In genomic region chr7:118657391-118658005, GRCh38 we compare ENCODE assay signal across 13 cellular contexts.
DNase-seq lines count a peak whose midpoint lies in the region; ATAC-seq and TF ChIP-seq lines count a peak whose summit lies in the region.
"Had no signal": no experiment of that assay in that cellular context is flagged by ENCODE, and none has a peak within 500 bp of the region (broad histone marks: within the 10 kb centered on the region; RNA-seq: fewer than 3 reads in every experiment).

No MANE protein-coding gene starts in this region.

- intact Hi-C loops in sciatic nerve (cut with DNase I): no loop called here

- H3K9ac ChIP-seq in OCI-LY1 (ENCODE audit: low read length): no peak overlapping the region
- H3K9ac ChIP-seq: BLaER1 had no signal

- ATAC-seq in GM18508 (IDR thresholded peaks at IDR 0.05; ENCODE audit: insufficient read depth, unreplicated experiment) (peak; percentile 79), GM21360 (IDR thresholded peaks at IDR 0.05; ENCODE audit: unreplicated experiment) (peak; percentile 91), HG03045 (IDR thresholded peaks at IDR 0.05; ENCODE audit: unreplicated experiment) (peak; percentile 74), sciatic nerve (no peak)

- TF ChIP-seq CTCF in OCI-LY1 (IDR thresholded peaks at IDR 0.05; ENCODE audit: low read length) (no peak), mesothelial cell of epicardium (IDR thresholded peaks at IDR 0.05; ENCODE audit: unreplicated experiment) (no peak)

- no peaks in the 10 kb centered on the region for H3F3A ChIP-seq in OCI-LY1 (ENCODE audit: insufficient read depth, low read length)

- no peaks in the 10 kb centered on the region for H3K9me3 Mint-ChIP-seq in mesothelial cell of epicardium

- no peaks in the 10 kb centered on the region for H3K9me2 ChIP-seq in OCI-LY1 (ENCODE audit: low read depth, low read length)

- H3K4me3 ChIP-seq in OCI-LY1 (ENCODE audit: low read depth, low read length, poor library complexity, severe bottlenecking): no peak overlapping the region
- H3K4me3 ChIP-seq: BLaER1 had no signal

- no peaks in the 10 kb centered on the region for H4K20me1 ChIP-seq in OCI-LY1 (ENCODE audit: insufficient read depth, low read length)
- H4K20me1 ChIP-seq: BLaER1 had no signal

- no peaks in the 10 kb centered on the region for H3K36me3 ChIP-seq in OCI-LY1 (ENCODE audit: insufficient read depth, low read length)
- H3K36me3 ChIP-seq: BLaER1 had no signal

- peak overlapping the region; percentile 38; the same call in 1 of the 2 replicates for H2AFZ ChIP-seq in OCI-LY1 (ENCODE audit: low read length)

- H3K4me2 ChIP-seq in OCI-LY1 (ENCODE audit: low read length): peak overlapping the region; percentile 5
- H3K4me2 ChIP-seq: BLaER1 had no signal

- peaks cover 6% of the 10 kb centered on the region for H3K4me1 Mint-ChIP-seq in mesothelial cell of epicardium

- peaks cover 17% of the 10 kb centered on the region for H3K4me1 ChIP-seq in OCI-LY1 (ENCODE audit: insufficient read depth, low read length, severe bottlenecking)
- H3K4me1 ChIP-seq: BLaER1 had no signal

- peak overlapping the region; percentile 37 for H3K27ac ChIP-seq in OCI-LY1 (ENCODE audit: low read depth, low read length, poor library complexity, severe bottlenecking)
- H3K27ac ChIP-seq: BLaER1 had no signal

- no peaks in the 10 kb centered on the region for H3K27me3 ChIP-seq in OCI-LY1 (ENCODE audit: insufficient read depth, low read length)
- H3K27me3 ChIP-seq: BLaER1 had no signal

- no peak overlapping the region for H3K4me3 Mint-ChIP-seq in mesothelial cell of epicardium

- DNase-seq in mesothelial cell of epicardium (ENCODE audit: low spot score in 2 of 2, unreplicated experiment in 2 of 2) (no peak), sciatic nerve (ENCODE audit: low spot score) (no peak), retina (no peak), NCI-H1436 (lab: John Stamatoyannopoulos, UW) (no peak)
- DNase-seq: activated T-cell treated with anti-CD3 and anti-CD28 coated beads, Interleukin-2, amount 50 U/mL, for 48 hours; kidney glomerular epithelial cell; NCI-H1048; stimulated activated CD4-positive, alpha-beta T cell treated with anti-CD3 and anti-CD28 coated beads, Interleukin-2, amount 100 ng/mL, for 48 hours had no signal

- H3K79me2 ChIP-seq in OCI-LY1 (ENCODE audit: insufficient read depth, low read length): no peaks in the 10 kb centered on the region

- H3K27ac Mint-ChIP-seq in mesothelial cell of epicardium: no peak overlapping the region

- H3K27me3 Mint-ChIP-seq in mesothelial cell of epicardium (ENCODE audit: low read depth): no peaks in the 10 kb centered on the region

- no peaks in the 10 kb centered on the region for H3K9me3 ChIP-seq in OCI-LY1 (ENCODE audit: low read length)
- H3K9me3 ChIP-seq: BLaER1 had no signal

- no peaks in the 10 kb centered on the region for H3K36me3 Mint-ChIP-seq in mesothelial cell of epicardium
